Comparison of ENCODE assay signal across 9 cellular contexts in the genomic region with DNA sequence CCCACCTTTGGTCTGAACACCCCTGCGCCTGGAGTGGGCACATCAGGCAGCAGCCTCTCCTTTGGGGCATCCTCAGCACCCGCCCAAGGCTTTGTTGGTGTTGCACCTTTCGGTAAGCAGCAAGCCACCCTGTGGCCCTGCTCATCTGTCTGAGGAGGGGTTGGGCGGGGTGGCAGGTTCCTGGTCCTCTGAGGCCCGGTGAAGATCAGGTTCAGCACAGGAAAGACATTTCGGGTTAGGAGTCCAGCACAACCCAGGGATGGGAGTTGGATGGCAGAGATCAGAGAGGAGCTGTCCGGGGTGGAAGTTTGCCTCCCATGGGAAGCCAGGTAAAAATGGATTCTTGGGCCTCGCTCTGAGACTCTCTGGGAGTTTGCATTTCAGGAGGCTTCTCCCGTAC. TPM values are rescaled to one million over a fixed set of nuclear protein-coding genes. Genes with fewer than 3 reads are reported as not detected.
"Had no signal": no experiment of that assay in that cellular context is flagged by ENCODE, and none has a peak within 500 bp of the region (broad histone marks: within the 10 kb centered on the region; RNA-seq: fewer than 3 reads in every experiment).

No MANE protein-coding gene starts in this region.

RNA-seq across cellular contexts. Expression of a gene that starts 23.7 kb away (rescaled TPM):
- total RNA-seq: epithelial cell of proximal tubule, fibroblast of lung, myocyte, sigmoid colon, skeletal muscle tissue, suprapubic skin, upper lobe of right lung had no signal
- polyA plus RNA-seq: fibroblast of lung, immature natural killer cell, keratinocyte had no signal
